In genomic region chr6:28981391-28981832, GRCh38 we compare ENCODE assay signal across 8 cellular contexts. TPM values are rescaled to one million over a fixed set of nuclear protein-coding genes. Genes with fewer than 3 reads are reported as not detected.
DNase-seq lines count a peak whose midpoint lies in the region; ATAC-seq lines count a peak whose summit lies in the region.

No MANE protein-coding gene starts in this region.

- H3K36me3 ChIP-seq in ectodermal cell (ENCODE audit: control insufficient read depth, insufficient read depth, low read length), result no peaks in the 10 kb centered on the region
- no peaks in the 10 kb centered on the region for H3K36me3 ChIP-seq in mesodermal cell (ENCODE audit: control insufficient read depth, insufficient read depth, low read length)

- peaks cover 39% of the 10 kb centered on the region for H3K27me3 ChIP-seq in ectodermal cell (ENCODE audit: control insufficient read depth, insufficient read depth, low read length, poor library complexity, severe bottlenecking)

- DNase-seq in EL (peak; percentile 78), NCI-H524 treated with DMSO at 0.1 percent for 48 hours (lab: John Stamatoyannopoulos, UW) (peak; percentile 25)
- peak; percentile 85 to 88 for DNase-seq in activated CD4-positive, alpha-beta T cell treated with anti-CD3 and anti-CD28 coated beads, Interleukin-2, amount 50 U/mL, for 48 hours
- peak; percentile 33 to 56 for DNase-seq in stimulated activated CD8-positive, alpha-beta memory T cell treated with anti-CD3 and anti-CD28 coated beads, Interleukin-15, amount 100 ng/mL, for 4 hours (ENCODE audit: low read depth in 2 of 2)

- ATAC-seq in HG03045 (IDR thresholded peaks at IDR 0.05; ENCODE audit: unreplicated experiment) (peak; percentile 32), HG03469 (IDR thresholded peaks at IDR 0.05; ENCODE audit: unreplicated experiment) (no peak)

- H3K9me3 ChIP-seq in ectodermal cell (ENCODE audit: control insufficient read depth, low read length) (no peaks in the 10 kb centered on the region), mesodermal cell (ENCODE audit: control insufficient read depth, low read length) (no peaks in the 10 kb centered on the region)

- H3K4me3 ChIP-seq in ectodermal cell (ENCODE audit: insufficient read depth, low read depth, low read length) (peak overlapping the region; percentile 92), mesodermal cell (ENCODE audit: extremely low read depth, insufficient read depth, low read length, poor library complexity, severe bottlenecking) (peak overlapping the region; percentile 74)

- 0% methylated on average over 10 to 11 of the region's 14 CpGs for WGBS in ectodermal cell, 2 experiments
- WGBS in mesodermal cell (ENCODE audit: insufficient coverage in 2 of 2), 2 experiments, result 0 to 2% methylated on average over 1 to 7 of the region's 14 CpGs

- H3K27ac ChIP-seq in ectodermal cell (ENCODE audit: insufficient read depth, low read depth, low read length, poor library complexity, severe bottlenecking), result no peak overlapping the region
- H3K27ac ChIP-seq in mesodermal cell (ENCODE audit: low read depth, low read length, severe bottlenecking), result peak overlapping the region; percentile 94

- H3K4me1 ChIP-seq in ectodermal cell (ENCODE audit: control insufficient read depth, insufficient read depth, low read length) (peaks cover 8% of the 10 kb centered on the region), mesodermal cell (ENCODE audit: control insufficient read depth, insufficient read depth, low read length, poor library complexity, severe bottlenecking) (peaks cover 9% of the 10 kb centered on the region)

RNA-seq across cellular contexts. Expression of gene ZNF311, which starts 23.7 kb away (rescaled TPM):
- polyA plus RNA-seq in ectodermal cell (2013, experiment 1 of 4), result 1.0 TPM
- polyA plus RNA-seq in ectodermal cell (2013, experiment 2 of 4), result 1.5 TPM
- 0.48 TPM for polyA plus RNA-seq in ectodermal cell (2013, experiment 3 of 4)
- polyA plus RNA-seq in ectodermal cell (2013, experiment 4 of 4), result 0.77 TPM
- polyA plus RNA-seq in mesodermal cell (2013, experiment 1 of 2), result 0.18 TPM
- polyA plus RNA-seq in mesodermal cell (2013, experiment 2 of 2), result 0.10 TPM

RNA-seq across cellular contexts. Expression of gene TRIM27, which starts 57.6 kb away (rescaled TPM):
- 66.1 TPM for polyA plus RNA-seq in ectodermal cell (2013, experiment 1 of 4)
- polyA plus RNA-seq in ectodermal cell (2013, experiment 2 of 4), result 64.5 TPM
- polyA plus RNA-seq in ectodermal cell (2013, experiment 3 of 4), result 49.7 TPM
- 55.0 TPM for polyA plus RNA-seq in ectodermal cell (2013, experiment 4 of 4)
- 66.6 TPM for polyA plus RNA-seq in mesodermal cell (2013, experiment 1 of 2)
- polyA plus RNA-seq in mesodermal cell (2013, experiment 2 of 2), result 61.4 TPM

Comparison
In these comparisons a context has a peak if more than half of its experiments do, and no peak if none do; other contexts are left out.
1. DNase-seq: peak in every context shown above with its lines; median percentile 86 in activated CD4-positive, alpha-beta T cell treated with anti-CD3 and anti-CD28 coated beads, Interleukin-2, amount 50 U/mL, for 48 hours; 78 in EL; 44 in stimulated activated CD8-positive, alpha-beta memory T cell treated with anti-CD3 and anti-CD28 coated beads, Interleukin-15, amount 100 ng/mL, for 4 hours; 25 in NCI-H524 treated with DMSO at 0.1 percent for 48 hours.